In genomic region chr3:49248828-49249227, GRCh38 we compare ENCODE assay signal across 1 cellular context.
TF ChIP-seq lines count a peak whose summit lies in the region.

No MANE protein-coding gene starts in this region.

TF ChIP-seq in HCT116, 20 proteins besides CTCF, POLR2A, EP300 and RAD21 (continued from another document):
- no peak for TF ChIP-seq ZBTB33 (IDR thresholded peaks at IDR 0.05; ENCODE audit: extremely low read depth, insufficient replicate concordance, low read length)
- TF ChIP-seq MAX (IDR thresholded peaks at IDR 0.05), result no peak
- TF ChIP-seq YY1 (IDR thresholded peaks at IDR 0.05; ENCODE audit: extremely low read depth, insufficient replicate concordance, low read depth, low read length), result no peak
- TF ChIP-seq ELF1 (IDR thresholded peaks at IDR 0.05; ENCODE audit: borderline replicate concordance, low read depth), result no peak
- no peak for TF ChIP-seq POLR2AphosphoS5 (IDR thresholded peaks at IDR 0.05; ENCODE audit: low read depth, low read length)
- TF ChIP-seq EZH2 (IDR thresholded peaks at IDR 0.05), result no peak
